ENCODE assay signal across 8 cellular contexts in genomic region chr19:18193388-18194207, GRCh38. TPM values are rescaled to one million over a fixed set of nuclear protein-coding genes. Genes with fewer than 3 reads are reported as not detected.
DNase-seq lines count a peak whose midpoint lies in the region; ATAC-seq and TF ChIP-seq lines count a peak whose summit lies in the region.

No MANE protein-coding gene starts in this region.

- H3K27me3 Mint-ChIP-seq in IgD-negative memory B cell, result no peaks in the 10 kb centered on the region
- no peaks in the 10 kb centered on the region for H3K27me3 Mint-ChIP-seq in memory B cell

- H3K4me1 Mint-ChIP-seq in IgD-negative memory B cell (peaks cover 14 to 31% (median 25%) of the 10 kb centered on the region in 3 donors), memory B cell (peaks cover 15% of the 10 kb centered on the region)

- H3K36me3 ChIP-seq in brain microvascular endothelial cell (replicated peaks) (peaks cover 12% of the 10 kb centered on the region), vagina (peaks cover 0 to 22% of the 10 kb centered on the region in 2 donors)

- H3K36me3 Mint-ChIP-seq in IgD-negative memory B cell (no peaks in the 10 kb centered on the region), memory B cell (peaks cover 10% of the 10 kb centered on the region)

- in situ Hi-C loops in brain microvascular endothelial cell (cut with HindIII; ENCODE audit: low pct_ligation_motif_present, low sequenced_read_pairs), result no loop called here

- ATAC-seq in memory B cell (ENCODE audit: low read depth), result no peak
- ATAC-seq in HG02981 (IDR thresholded peaks at IDR 0.05; ENCODE audit: unreplicated experiment), result no peak
- ATAC-seq in HG03378 (IDR thresholded peaks at IDR 0.05; ENCODE audit: unreplicated experiment), result no peak

- H3K9me3 Mint-ChIP-seq in IgD-negative memory B cell (no peaks in the 10 kb centered on the region), memory B cell (no peaks in the 10 kb centered on the region)

- H3K27ac Mint-ChIP-seq in IgD-negative memory B cell (peak overlapping the region; percentile 83 to 99 (median 93)), memory B cell (peak overlapping the region; percentile 91)

- H3K4me3 ChIP-seq in GM08714 (ENCODE audit: low read length), result peak overlapping the region; percentile 74
- peak overlapping the region; percentile 85 for H3K4me3 ChIP-seq in brain microvascular endothelial cell (ENCODE audit: low read depth, low read length)
- H3K4me3 ChIP-seq in vagina, result peak overlapping the region; percentile 90 to 96

- TF ChIP-seq CTCF in brain microvascular endothelial cell (IDR thresholded peaks at IDR 0.05; ENCODE audit: low read depth, low read length, missing control alignments) (peak; percentile 27), vagina (IDR thresholded peaks at IDR 0.05) (no peak)

- intact Hi-C loops in vagina (cut with DNase I), result no loop called here

- TF ChIP-seq POLR2A in vagina (IDR thresholded peaks at IDR 0.05), result no peak

- H3K27ac ChIP-seq in brain microvascular endothelial cell (peak overlapping the region; percentile 77), vagina (peak overlapping the region; percentile 84)

- H3K9me3 ChIP-seq in vagina, result no peaks in the 10 kb centered on the region

- H3K4me1 ChIP-seq in vagina, result peaks cover 25% of the 10 kb centered on the region

- peak overlapping the region; percentile 85 to 94 (median 94) for H3K4me3 Mint-ChIP-seq in IgD-negative memory B cell
- H3K4me3 Mint-ChIP-seq in memory B cell, result peak overlapping the region; percentile 77

- H3K27me3 ChIP-seq in brain microvascular endothelial cell (replicated peaks) (no peaks in the 10 kb centered on the region), vagina (no peaks in the 10 kb centered on the region)

- DNase-seq in brain microvascular endothelial cell (no peak), memory B cell (ENCODE audit: low spot score in 2 of 2) (no peak), vagina (ENCODE audit: extremely low spot score in 2 of 2) (peak in 1 of 2 donors; percentile 95), NCI-H2107 treated with DMSO at 0.1 percent for 48 hours (lab: John Stamatoyannopoulos, UW; ENCODE audit: unreplicated experiment) (no peak)

RNA-seq across cellular contexts. Expression of gene MPV17L2, which starts 0.6 kb away (rescaled TPM):
- 16.6 TPM for polyA plus RNA-seq in IgD-negative memory B cell
- total RNA-seq in vagina, result 10.3 TPM

RNA-seq across cellular contexts. Expression of gene RAB3A, which starts 10.2 kb away (rescaled TPM):
- 1.5 TPM for polyA plus RNA-seq in IgD-negative memory B cell
- total RNA-seq in vagina, result 5.6 TPM

RNA-seq across cellular contexts. Expression of gene IFI30, which starts 20.0 kb away (rescaled TPM):
- polyA plus RNA-seq in IgD-negative memory B cell, result 473 TPM
- 43.7 TPM for total RNA-seq in vagina

RNA-seq across cellular contexts. Expression of gene PDE4C, which starts 32.6 kb away (rescaled TPM):
- not detected for polyA plus RNA-seq in IgD-negative memory B cell
- total RNA-seq in vagina, result 0.98 TPM

RNA-seq across cellular contexts. Expression of gene PIK3R2, which starts 40.6 kb away (rescaled TPM):
- 2.1 TPM for polyA plus RNA-seq in IgD-negative memory B cell
- 24.8 TPM for total RNA-seq in vagina
